In the genomic region with DNA sequence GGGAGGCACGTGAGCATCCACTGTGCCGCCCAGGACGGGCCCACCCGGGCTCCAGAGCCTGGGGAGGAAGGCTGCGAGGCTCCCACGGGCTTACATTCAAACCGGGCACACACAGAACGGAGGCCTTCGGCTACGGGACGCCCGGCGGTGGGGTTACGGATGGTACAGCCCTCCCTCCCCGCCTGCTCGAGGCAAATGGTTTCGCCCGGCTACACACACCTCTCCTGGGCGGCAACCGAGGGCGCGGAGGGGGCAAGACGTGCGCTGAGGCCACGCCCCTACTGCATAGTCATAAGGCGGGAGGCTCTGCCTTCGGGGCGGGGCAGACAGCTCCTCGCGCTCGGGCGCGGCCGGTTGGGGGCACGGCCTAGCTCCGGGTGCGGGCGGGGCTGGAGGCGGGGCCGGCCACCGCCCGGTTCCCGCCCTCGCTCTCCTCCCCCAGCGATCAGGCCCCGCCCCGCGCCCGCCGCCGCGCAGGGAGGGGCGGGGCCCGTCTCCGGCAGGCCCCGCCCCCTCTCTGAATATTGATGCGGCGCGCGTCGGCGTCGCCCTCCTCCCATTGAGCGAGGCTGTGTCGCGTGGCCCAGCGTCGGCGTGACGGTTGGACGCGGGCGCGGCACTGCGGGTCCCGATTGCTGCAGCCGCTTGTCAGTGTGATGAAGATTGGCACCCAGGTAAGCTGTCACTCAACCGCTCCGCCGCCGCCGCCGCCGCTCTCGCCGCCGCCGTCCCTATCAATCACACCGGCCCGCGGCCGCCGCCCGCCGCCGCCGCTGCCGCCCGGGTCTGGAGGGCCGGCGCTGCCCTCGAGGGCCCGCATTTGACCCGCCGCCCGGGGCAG, we compare ENCODE assay signal across 1 cellular context.
TF ChIP-seq lines count a peak whose summit lies in the region.

PKNOX1 (plus strand) TSS at position 572 of the 841 bp plus-strand sequence. CDS start 29,820 bp downstream, outside the sequence.

TF ChIP-seq in HepG2, 621 proteins besides CTCF, POLR2A, EP300 and RAD21 (continued from another document and continues in another):
- TF ChIP-seq POGZ (CRISPR knock-in tag; IDR thresholded peaks at IDR 0.05) (0 out of 2 replicates have a peak, but pooled peaks have one; percentile 38), ZNF652 (CRISPR knock-in tag; IDR thresholded peaks at IDR 0.05; ENCODE audit: borderline replicate concordance, low read depth) (no peak), ARID2 (CRISPR knock-in tag; IDR thresholded peaks at IDR 0.05; ENCODE audit: borderline replicate concordance) (no peak), REST (IDR thresholded peaks at IDR 0.05; ENCODE audit: borderline replicate concordance in 1 of 2, low read depth in 1 of 2, low read length in 2 of 2) (no peak), KLF13 (CRISPR knock-in tag; IDR thresholded peaks at IDR 0.05) (no peak), ZNF383 (CRISPR knock-in tag; IDR thresholded peaks at IDR 0.05; ENCODE audit: borderline replicate concordance) (no peak), HES4 (CRISPR knock-in tag; IDR thresholded peaks at IDR 0.05; ENCODE audit: borderline replicate concordance) (peak; percentile 72; the same call in 1 of the 2 replicates), SMAD9 (CRISPR knock-in tag; IDR thresholded peaks at IDR 0.05) (no peak), NFATC3 (CRISPR knock-in tag; IDR thresholded peaks at IDR 0.05) (no peak), ZNF619 (CRISPR knock-in tag; IDR thresholded peaks at IDR 0.05) (no peak; the same call in 1 of the 2 replicates), ZMYM4 (CRISPR knock-in tag; IDR thresholded peaks at IDR 0.05) (0 out of 2 replicates have a peak, but pooled peaks have one; percentile 1), ELF3 (CRISPR knock-in tag; IDR thresholded peaks at IDR 0.05) (no peak), ERF (CRISPR knock-in tag; IDR thresholded peaks at IDR 0.05) (no peak; the same call in none of the 2 replicates), XBP1 (CRISPR knock-in tag; IDR thresholded peaks at IDR 0.05) (no peak), RBM22 (optimal IDR thresholded peaks at IDR 0.05; ENCODE audit: low read length) (no peak), FOSL1 (CRISPR knock-in tag; IDR thresholded peaks at IDR 0.05; ENCODE audit: borderline replicate concordance) (no peak), ARID5B (CRISPR knock-in tag; IDR thresholded peaks at IDR 0.05) (no peak), HCFC1 (IDR thresholded peaks at IDR 0.05; ENCODE audit: low read depth, low read length) (0 out of 2 replicates have a peak, but pooled peaks have one; percentile 14), ZSCAN31 (CRISPR knock-in tag; IDR thresholded peaks at IDR 0.05; ENCODE audit: low read depth) (no peak), ZNF333 (CRISPR knock-in tag; IDR thresholded peaks at IDR 0.05; ENCODE audit: borderline replicate concordance) (no peak), ZNF766 (CRISPR knock-in tag; IDR thresholded peaks at IDR 0.05; ENCODE audit: borderline replicate concordance) (no peak), TOPORS (CRISPR knock-in tag; IDR thresholded peaks at IDR 0.05) (no peak), KLF9 (CRISPR knock-in tag; IDR thresholded peaks at IDR 0.05; ENCODE audit: low read depth) (no peak), ZGPAT (CRISPR knock-in tag; IDR thresholded peaks at IDR 0.05) (peak; percentile 72; the same call in 1 of the 2 replicates), ARNTL (CRISPR knock-in tag; IDR thresholded peaks at IDR 0.05) (no peak), FOXC1 (CRISPR knock-in tag; IDR thresholded peaks at IDR 0.05; ENCODE audit: borderline replicate concordance) (peak; percentile 6; the same call in 1 of the 2 replicates), HMG20A (CRISPR knock-in tag; IDR thresholded peaks at IDR 0.05; ENCODE audit: borderline replicate concordance) (no peak), PHF5A (CRISPR knock-in tag; IDR thresholded peaks at IDR 0.05; ENCODE audit: low read depth, unreplicated experiment) (no peak), TBL1XR1 (IDR thresholded peaks at IDR 0.05; ENCODE audit: borderline replicate concordance, low read length, partially characterized antibody) (no peak), SNAPC4 (CRISPR knock-in tag; IDR thresholded peaks at IDR 0.05) (no peak), HNF4G (IDR thresholded peaks at IDR 0.05; ENCODE audit: borderline replicate concordance, low read depth, low read length) (no peak), HNF4G (CRISPR knock-in tag; IDR thresholded peaks at IDR 0.05; ENCODE audit: borderline replicate concordance, low read depth) (0 out of 2 replicates have a peak, but pooled peaks have one; percentile 19), U2AF1 (optimal IDR thresholded peaks at IDR 0.05; ENCODE audit: low read depth, low read length) (peak; percentile 54), ZNF713 (CRISPR knock-in tag; IDR thresholded peaks at IDR 0.05) (no peak), YEATS2 (CRISPR knock-in tag; IDR thresholded peaks at IDR 0.05; ENCODE audit: borderline replicate concordance) (no peak), BHLHE40 (IDR thresholded peaks at IDR 0.05; ENCODE audit: low read length) (peak; percentile 98)
- TF ChIP-seq, protein P1, sequence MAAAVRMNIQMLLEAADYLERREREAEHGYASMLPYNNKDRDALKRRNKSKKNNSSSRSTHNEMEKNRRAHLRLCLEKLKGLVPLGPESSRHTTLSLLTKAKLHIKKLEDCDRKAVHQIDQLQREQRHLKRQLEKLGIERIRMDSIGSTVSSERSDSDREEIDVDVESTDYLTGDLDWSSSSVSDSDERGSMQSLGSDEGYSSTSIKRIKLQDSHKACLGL (CRISPR knock-in tag; IDR thresholded peaks at IDR 0.05), result no peak
- TF ChIP-seq, protein P2, sequence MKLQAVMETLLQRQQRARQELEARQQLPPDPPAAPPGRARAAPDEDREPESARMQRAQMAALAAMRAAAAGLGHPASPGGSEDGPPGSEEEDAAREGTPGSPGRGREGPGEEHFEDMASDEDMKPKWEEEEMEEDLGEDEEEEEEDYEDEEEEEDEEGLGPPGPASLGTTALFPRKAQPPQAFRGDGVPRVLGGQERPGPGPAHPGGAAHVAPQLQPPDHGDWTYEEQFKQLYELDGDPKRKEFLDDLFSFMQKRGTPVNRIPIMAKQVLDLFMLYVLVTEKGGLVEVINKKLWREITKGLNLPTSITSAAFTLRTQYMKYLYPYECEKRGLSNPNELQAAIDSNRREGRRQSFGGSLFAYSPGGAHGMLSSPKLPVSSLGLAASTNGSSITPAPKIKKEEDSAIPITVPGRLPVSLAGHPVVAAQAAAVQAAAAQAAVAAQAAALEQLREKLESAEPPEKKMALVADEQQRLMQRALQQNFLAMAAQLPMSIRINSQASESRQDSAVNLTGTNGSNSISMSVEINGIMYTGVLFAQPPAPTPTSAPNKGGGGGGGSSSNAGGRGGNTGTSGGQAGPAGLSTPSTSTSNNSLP (IDR thresholded peaks at IDR 0.05; ENCODE audit: low read depth, low read length), result no peak
- TF ChIP-seq, protein P3, sequence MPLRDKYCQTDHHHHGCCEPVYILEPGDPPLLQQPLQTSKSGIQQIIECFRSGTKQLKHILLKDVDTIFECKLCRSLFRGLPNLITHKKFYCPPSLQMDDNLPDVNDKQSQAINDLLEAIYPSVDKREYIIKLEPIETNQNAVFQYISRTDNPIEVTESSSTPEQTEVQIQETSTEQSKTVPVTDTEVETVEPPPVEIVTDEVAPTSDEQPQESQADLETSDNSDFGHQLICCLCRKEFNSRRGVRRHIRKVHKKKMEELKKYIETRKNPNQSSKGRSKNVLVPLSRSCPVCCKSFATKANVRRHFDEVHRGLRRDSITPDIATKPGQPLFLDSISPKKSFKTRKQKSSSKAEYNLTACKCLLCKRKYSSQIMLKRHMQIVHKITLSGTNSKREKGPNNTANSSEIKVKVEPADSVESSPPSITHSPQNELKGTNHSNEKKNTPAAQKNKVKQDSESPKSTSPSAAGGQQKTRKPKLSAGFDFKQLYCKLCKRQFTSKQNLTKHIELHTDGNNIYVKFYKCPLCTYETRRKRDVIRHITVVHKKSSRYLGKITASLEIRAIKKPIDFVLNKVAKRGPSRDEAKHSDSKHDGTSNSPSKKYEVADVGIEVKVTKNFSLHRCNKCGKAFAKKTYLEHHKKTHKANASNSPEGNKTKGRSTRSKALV (CRISPR knock-in tag; IDR thresholded peaks at IDR 0.05), result no peak
